In the genomic region with DNA sequence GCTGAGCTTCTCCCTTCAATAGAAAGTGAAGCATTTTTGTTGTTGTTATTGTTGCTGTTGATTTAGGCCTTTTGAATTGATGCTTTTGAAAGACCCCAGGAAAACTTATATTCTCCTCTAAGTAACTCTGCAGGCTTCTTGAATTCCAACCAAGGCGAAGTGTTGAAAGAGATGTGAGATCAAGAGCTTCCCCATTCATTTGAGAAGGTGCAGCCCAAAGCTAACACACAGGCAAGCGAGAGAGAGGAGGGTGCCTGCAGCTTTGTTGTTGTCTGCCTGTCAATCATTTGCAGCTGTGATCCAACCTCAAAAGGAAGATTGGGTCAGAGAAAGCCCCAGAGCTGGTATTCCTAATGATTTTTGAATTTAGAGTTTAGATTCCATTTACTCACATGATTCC, we compare ENCODE assay signal across 28 cellular contexts.
"Had no signal": no experiment of that assay in that cellular context is flagged by ENCODE, and none has a peak within 500 bp of the region (broad histone marks: within the 10 kb centered on the region; RNA-seq: fewer than 3 reads in every experiment).

No MANE protein-coding gene starts in this region.

- H3K79me2 ChIP-seq: parathyroid adenoma had no signal

- H3K4me1 ChIP-seq: ascending aorta, esophagus squamous epithelium, heart right ventricle, parathyroid adenoma, suprapubic skin, tibial artery, upper lobe of right lung had no signal

- H3K4me3 ChIP-seq: ascending aorta, esophagus squamous epithelium, heart right ventricle, suprapubic skin, tibial artery, upper lobe of right lung had no signal

- H3K9ac ChIP-seq: parathyroid adenoma had no signal

- H3K27ac Mint-ChIP-seq: activated naive CD4-positive, alpha-beta T cell treated with anti-CD3 and anti-CD28 coated beads for 36 hours; activated naive CD8-positive, alpha-beta T cell treated with anti-CD3 and anti-CD28 coated beads, Interleukin-2, amount 10 ng/mL, durations not matched to agents 7 days and 5 days; activated T-cell treated with anti-CD3 and anti-CD28 coated beads, Interleukin-2, amount 50 U/mL, for 72 hours; brain; nephron had no signal

- DNase-seq: activated CD4-positive, alpha-beta T cell treated with anti-CD3 and anti-CD28 coated beads for 4 hours; activated CD4-positive, alpha-beta T cell treated with anti-CD3 and anti-CD28 coated beads, Interleukin-2, amount 50 U/mL, for 4 hours; activated effector memory CD4-positive, alpha-beta T cell treated with Interleukin-2 at 50 U/mL for 16 hours; activated naive CD4-positive, alpha-beta T cell treated with anti-CD3 and anti-CD28 coated beads for 36 hours; activated naive CD8-positive, alpha-beta T cell treated with anti-CD3 and anti-CD28 coated beads, Interleukin-2, amount 10 ng/mL, durations not matched to agents 7 days and 5 days; activated T-cell treated with anti-CD3 and anti-CD28 coated beads for 4 hours; activated T-cell treated with anti-CD3 and anti-CD28 coated beads, Interleukin-2, amount 50 U/mL, for 72 hours; caudate nucleus; effector CD4-positive, alpha-beta T cell; esophagus squamous epithelium; foreskin melanocyte; heart right ventricle; islet precursor cell; left ventricle myocardium superior; occipital lobe; right cardiac atrium; stimulated activated CD4-positive, alpha-beta T cell treated with anti-CD3 and anti-CD28 coated beads, Interleukin-15, amount 100 ng/mL, for 24 hours; stimulated activated CD4-positive, alpha-beta T cell treated with anti-CD3 and anti-CD28 coated beads, Interleukin-2, amount 100 ng/mL, for 24 hours; stimulated activated naive CD4-positive, alpha-beta T cell; tibial artery; upper lobe of right lung had no signal

- H2AFZ ChIP-seq: parathyroid adenoma had no signal

- H3K27me3 Mint-ChIP-seq: activated naive CD8-positive, alpha-beta T cell treated with anti-CD3 and anti-CD28 coated beads, Interleukin-2, amount 10 ng/mL, durations not matched to agents 7 days and 5 days had no signal

- H3K27ac ChIP-seq: ascending aorta, epithelial cell of prostate, esophagus squamous epithelium, heart right ventricle, parathyroid adenoma, suprapubic skin, tibial artery, upper lobe of right lung, VCaP had no signal

- ATAC-seq: activated T-cell treated with anti-CD3 and anti-CD28 coated beads, Interleukin-2, amount 50 U/mL, for 72 hours; heart right ventricle; left ventricle myocardium superior; right cardiac atrium; upper lobe of right lung had no signal

- H3K36me3 Mint-ChIP-seq: activated naive CD8-positive, alpha-beta T cell treated with anti-CD3 and anti-CD28 coated beads, Interleukin-2, amount 10 ng/mL, durations not matched to agents 7 days and 5 days; brain had no signal

- H3K9me3 ChIP-seq: ascending aorta, tibial artery, upper lobe of right lung had no signal

- H3K4me3 Mint-ChIP-seq: activated naive CD4-positive, alpha-beta T cell treated with anti-CD3 and anti-CD28 coated beads for 36 hours; activated naive CD8-positive, alpha-beta T cell treated with anti-CD3 and anti-CD28 coated beads, Interleukin-2, amount 10 ng/mL, durations not matched to agents 7 days and 5 days; activated T-cell treated with anti-CD3 and anti-CD28 coated beads, Interleukin-2, amount 50 U/mL, for 72 hours; brain; nephron had no signal

- H3K36me3 ChIP-seq: ascending aorta, esophagus squamous epithelium, heart right ventricle, suprapubic skin, tibial artery, upper lobe of right lung had no signal

- H3K4me1 Mint-ChIP-seq: activated naive CD8-positive, alpha-beta T cell treated with anti-CD3 and anti-CD28 coated beads, Interleukin-2, amount 10 ng/mL, durations not matched to agents 7 days and 5 days; nephron had no signal

- H3K27me3 ChIP-seq: ascending aorta, esophagus squamous epithelium, heart right ventricle, suprapubic skin, tibial artery, upper lobe of right lung had no signal
